20 cellular contexts compared by ENCODE assay signal in genomic region chr4:165738571-165738970, GRCh38.
DNase-seq lines count a peak whose midpoint lies in the region; ATAC-seq lines count a peak whose summit lies in the region.
"Had no signal": no experiment of that assay in that cellular context is flagged by ENCODE, and none has a peak within 500 bp of the region (broad histone marks: within the 10 kb centered on the region; RNA-seq: fewer than 3 reads in every experiment).

No MANE protein-coding gene starts in this region.

- intact Hi-C loops in right cardiac atrium (cut with DNase I): no loop called here

- H3K4me3 ChIP-seq in SK-N-MC (no peak overlapping the region), right cardiac atrium (ENCODE audit: low read length) (no peak overlapping the region)
- H3K4me3 ChIP-seq: GM23248, Peyer's patch, thoracic aorta had no signal

- DNase-seq in SK-N-MC (ENCODE audit: low read depth, low spot score) (no peak), COLO668 (lab: John Stamatoyannopoulos, UW; ENCODE audit: unreplicated experiment) (no peak), NCI-H446 (lab: John Stamatoyannopoulos, UW) (no peak), right cardiac atrium (no peak)
- DNase-seq in activated naive CD4-positive, alpha-beta T cell treated with anti-CD3 and anti-CD28 coated beads, Interleukin-2, amount 50 U/mL, for 16 hours: no peak
- DNase-seq: ACHN; activated naive CD8-positive, alpha-beta T cell treated with anti-CD3 and anti-CD28 coated beads, Interleukin-2, amount 10 ng/mL, durations not matched to agents 7 days and 5 days; central memory CD4-positive, alpha-beta T cell; GM23248; NCI-H1436; NCI-H446 treated with DMSO at 0.1 percent for 48 hours; Peyer's patch; posterior cingulate gyrus; stimulated activated CD4-positive, alpha-beta T cell treated with anti-CD3 and anti-CD28 coated beads, Interleukin-15, amount 100 ng/mL, for 24 hours had no signal

- no peak overlapping the region for H3K9ac ChIP-seq in SK-N-MC (ENCODE audit: insufficient read length)
- H3K9ac ChIP-seq: GM23248, KMS-11 had no signal

- no peaks in the 10 kb centered on the region for H3K4me1 ChIP-seq in right cardiac atrium (ENCODE audit: control insufficient read depth, insufficient read depth, low read length)
- H3K4me1 ChIP-seq: Peyer's patch had no signal

- WGBS in right cardiac atrium: 67% methylated on average over 1 of the region's 1 CpG

- peak; percentile 92 for ATAC-seq in GM18508 (IDR thresholded peaks at IDR 0.05; ENCODE audit: insufficient read depth, unreplicated experiment)
- peak; percentile 86 for ATAC-seq in GM21423 (IDR thresholded peaks at IDR 0.05; ENCODE audit: unreplicated experiment)
- ATAC-seq in HG03342 (IDR thresholded peaks at IDR 0.05; ENCODE audit: unreplicated experiment): peak; percentile 84
- ATAC-seq in right cardiac atrium: no peak
- ATAC-seq: activated CD4-positive, CD25-positive, alpha-beta regulatory T cell treated with anti-CD3 and anti-CD28 coated beads, Interleukin-2, amount 50 U/mL, for 24 hours had no signal

- H3K27ac ChIP-seq in SK-N-MC (peak overlapping the region; percentile 60; the same call in 1 of the 2 replicates), right cardiac atrium (ENCODE audit: low read length) (no peak overlapping the region)
- H3K27ac ChIP-seq: GM23248, KMS-11, Peyer's patch, thoracic aorta had no signal

- H3K9me3 ChIP-seq in SK-N-MC (ENCODE audit: low read depth, low read length) (no peaks in the 10 kb centered on the region), right cardiac atrium (ENCODE audit: control insufficient read depth, low read length) (no peaks in the 10 kb centered on the region)
- H3K9me3 ChIP-seq: Peyer's patch, thoracic aorta had no signal

- no peaks in the 10 kb centered on the region for H3K36me3 ChIP-seq in SK-N-MC (ENCODE audit: insufficient read depth, low read length)
- H3K36me3 ChIP-seq: Peyer's patch, thoracic aorta had no signal

- H3K27me3 ChIP-seq in right cardiac atrium (ENCODE audit: control insufficient read depth, insufficient read depth): no peaks in the 10 kb centered on the region
- H3K27me3 ChIP-seq: Peyer's patch had no signal

Comparison
In these comparisons a context has a peak if more than half of its experiments do, and no peak if none do; other contexts are left out.
1. ATAC-seq: peak in GM18508 (single experiment), GM21423 (single experiment) and HG03342 (single experiment); none in right cardiac atrium (0 of 2).